In genomic region chr11:96036863-96037262, GRCh38 we compare ENCODE assay signal across 14 cellular contexts.
DNase-seq lines count a peak whose midpoint lies in the region; ATAC-seq and TF ChIP-seq lines count a peak whose summit lies in the region.
"Had no signal": no experiment of that assay in that cellular context is flagged by ENCODE, and none has a peak within 500 bp of the region (broad histone marks: within the 10 kb centered on the region; RNA-seq: fewer than 3 reads in every experiment).

No MANE protein-coding gene starts in this region.

- BruUV-seq in MCF 10A (replicated peaks; lab: Mats Ljungman, UMichigan), result no TSS peak

- no peak overlapping the region for H3K4me3 Mint-ChIP-seq in MCF 10A (ENCODE audit: unreplicated experiment)
- H3K4me3 Mint-ChIP-seq in CD4-positive, alpha-beta memory T cell, result no peak overlapping the region
- H3K4me3 Mint-ChIP-seq: CD4-positive, CD25-positive, alpha-beta regulatory T cell; dendritic cell treated with granulocyte-macrophage colony-stimulating factor and Interleukin-4, amounts not matched to agents 40 ng/mL and 50 ng/mL, for 4 days; neural progenitor cell had no signal

- no peak for TF ChIP-seq POLR2A in breast epithelium (IDR thresholded peaks at IDR 0.05)

- no peaks in the 10 kb centered on the region for H3K27me3 Mint-ChIP-seq in MCF 10A (ENCODE audit: insufficient read depth, unreplicated experiment)
- H3K27me3 Mint-ChIP-seq in CD4-positive, alpha-beta memory T cell, result no peaks in the 10 kb centered on the region
- H3K27me3 Mint-ChIP-seq: CD4-positive, CD25-positive, alpha-beta regulatory T cell; dendritic cell treated with granulocyte-macrophage colony-stimulating factor and Interleukin-4, amounts not matched to agents 40 ng/mL and 50 ng/mL, for 4 days had no signal

- H3K9me3 ChIP-seq in breast epithelium (no peaks in the 10 kb centered on the region), WERI-Rb-1 (ENCODE audit: severe bottlenecking) (no peaks in the 10 kb centered on the region)
- H3K9me3 ChIP-seq in CD4-positive, alpha-beta memory T cell (ENCODE audit: control insufficient read depth in 1 of 2, low read length in 2 of 2), result no peaks in the 10 kb centered on the region

- no peaks in the 10 kb centered on the region for H3K9me3 Mint-ChIP-seq in MCF 10A (ENCODE audit: unreplicated experiment)
- H3K9me3 Mint-ChIP-seq in CD4-positive, alpha-beta memory T cell, result no peaks in the 10 kb centered on the region
- H3K9me3 Mint-ChIP-seq: CD4-positive, CD25-positive, alpha-beta regulatory T cell; dendritic cell treated with granulocyte-macrophage colony-stimulating factor and Interleukin-4, amounts not matched to agents 40 ng/mL and 50 ng/mL, for 4 days; neural progenitor cell had no signal

- H3K27ac ChIP-seq in breast epithelium (peak overlapping the region in 1 of 2 donors; percentile 63), WERI-Rb-1 (peak overlapping the region; percentile 84)
- H3K27ac ChIP-seq in CD4-positive, alpha-beta memory T cell (ENCODE audit: low read depth, low read length), result no peak overlapping the region
- H3K27ac ChIP-seq: neural progenitor cell had no signal

- no peak for ATAC-seq in HG03280 (IDR thresholded peaks at IDR 0.05; ENCODE audit: unreplicated experiment)

- H3K4me3 ChIP-seq in breast epithelium (no peak overlapping the region), WERI-Rb-1 (ENCODE audit: low read depth, low read length) (no peak overlapping the region)
- no peak overlapping the region for H3K4me3 ChIP-seq in CD4-positive, alpha-beta memory T cell (ENCODE audit: low read length in 2 of 2)
- H3K4me3 ChIP-seq: neural progenitor cell had no signal

- no peaks in the 10 kb centered on the region for H3K27me3 ChIP-seq in breast epithelium
- no peaks in the 10 kb centered on the region for H3K27me3 ChIP-seq in WERI-Rb-1 (ENCODE audit: insufficient read depth, low read depth, severe bottlenecking)
- H3K27me3 ChIP-seq in CD4-positive, alpha-beta memory T cell (ENCODE audit: insufficient read depth, low read length), result no peaks in the 10 kb centered on the region
- H3K27me3 ChIP-seq: neural progenitor cell had no signal

- H3K4me1 ChIP-seq in breast epithelium, result peaks cover 8 to 9% of the 10 kb centered on the region in 2 donors
- H3K4me1 ChIP-seq in CD4-positive, alpha-beta memory T cell (ENCODE audit: insufficient read depth, low read length), result no peaks in the 10 kb centered on the region

- in situ Hi-C loops in G401 (cut with HindIII; ENCODE audit: low sequenced_read_pairs), result no loop called here

- POLR2A ChIA-PET in MCF 10A (lab: Yijun Ruan, JAX), result interaction anchor here (0.6 kb wide), 1 partner anchor 114 kb away, joined by 3 read pairs; no protein-coding TSS in a partner anchor
- POLR2A ChIA-PET in CD4-positive, alpha-beta memory T cell (lab: Charles Lee; ENCODE audit: partially characterized antibody), result no interaction called here

- H3K4me1 Mint-ChIP-seq in MCF 10A (ENCODE audit: insufficient read depth, unreplicated experiment), result peaks cover 24% of the 10 kb centered on the region
- H3K4me1 Mint-ChIP-seq in CD4-positive, alpha-beta memory T cell, result peaks cover 13 to 45% (median 25%) of the 10 kb centered on the region in 4 donors

- H3K36me3 ChIP-seq in breast epithelium (no peaks in the 10 kb centered on the region), WERI-Rb-1 (peaks cover 13% of the 10 kb centered on the region)
- no peaks in the 10 kb centered on the region for H3K36me3 ChIP-seq in CD4-positive, alpha-beta memory T cell (ENCODE audit: insufficient read depth, low read length)
- H3K36me3 ChIP-seq: neural progenitor cell had no signal

- DNase-seq in MCF 10A (ENCODE audit: unreplicated experiment) (no peak), breast epithelium (ENCODE audit: low spot score in 2 of 2) (no peak), WERI-Rb-1 (no peak), midbrain (lab: John Stamatoyannopoulos, UW) (peak; percentile 20), CD1c-positive myeloid dendritic cell (ENCODE audit: extremely low spot score) (no peak), G401 (ENCODE audit: low spot score) (no peak)
- DNase-seq in CD4-positive, alpha-beta memory T cell, result no peak
- DNase-seq: CD4-positive, CD25-positive, alpha-beta regulatory T cell; EL; foreskin fibroblast; SW 1271 had no signal

- no peak for TF ChIP-seq CTCF in MCF 10A (IDR thresholded peaks at IDR 0.05; ENCODE audit: unreplicated experiment)
- TF ChIP-seq CTCF in breast epithelium (IDR thresholded peaks at IDR 0.05), result no peak
- TF ChIP-seq CTCF in WERI-Rb-1 (IDR thresholded peaks at IDR 0.05; ENCODE audit: low read depth, low read length), result no peak

- peak overlapping the region; percentile 73 for H3K27ac Mint-ChIP-seq in MCF 10A (ENCODE audit: low read depth, unreplicated experiment)
- peak overlapping the region in 2 of 7 donors; percentile 38 to 76 for H3K27ac Mint-ChIP-seq in CD4-positive, alpha-beta memory T cell
- H3K27ac Mint-ChIP-seq: dendritic cell treated with granulocyte-macrophage colony-stimulating factor and Interleukin-4, amounts not matched to agents 40 ng/mL and 50 ng/mL, for 4 days; neural progenitor cell had no signal

- CTCF ChIA-PET in MCF 10A (lab: Yijun Ruan, JAX), result interaction anchor here (0.6 to 3.1 kb wide), 6 partner anchors 18 to 307 kb away, joined by 3 to 10 read pairs (median 3); no protein-coding TSS in a partner anchor
- CTCF ChIA-PET in CD4-positive, alpha-beta memory T cell (lab: Charles Lee; ENCODE audit: partially characterized antibody), result interaction anchor here (1.1 kb wide), 2 partner anchors 10 to 19 kb away, joined by 3 read pairs; no protein-coding TSS in a partner anchor

- no peaks in the 10 kb centered on the region for H3K36me3 Mint-ChIP-seq in MCF 10A (ENCODE audit: insufficient read depth, unreplicated experiment)
- peaks cover 21 to 22% of the 10 kb centered on the region in 2 donors for H3K36me3 Mint-ChIP-seq in CD4-positive, alpha-beta memory T cell

- intact Hi-C loops in MCF 10A (cut with micrococcal nuclease), result no loop called here
- intact Hi-C loops in breast epithelium (cut with DNase I; ENCODE audit: low total_unique reads), result no loop called here
- intact Hi-C loops in CD4-positive, alpha-beta memory T cell (cut with micrococcal nuclease), result no loop called here
